Comparison of ENCODE assay signal across 1 cellular context in the genomic region with DNA sequence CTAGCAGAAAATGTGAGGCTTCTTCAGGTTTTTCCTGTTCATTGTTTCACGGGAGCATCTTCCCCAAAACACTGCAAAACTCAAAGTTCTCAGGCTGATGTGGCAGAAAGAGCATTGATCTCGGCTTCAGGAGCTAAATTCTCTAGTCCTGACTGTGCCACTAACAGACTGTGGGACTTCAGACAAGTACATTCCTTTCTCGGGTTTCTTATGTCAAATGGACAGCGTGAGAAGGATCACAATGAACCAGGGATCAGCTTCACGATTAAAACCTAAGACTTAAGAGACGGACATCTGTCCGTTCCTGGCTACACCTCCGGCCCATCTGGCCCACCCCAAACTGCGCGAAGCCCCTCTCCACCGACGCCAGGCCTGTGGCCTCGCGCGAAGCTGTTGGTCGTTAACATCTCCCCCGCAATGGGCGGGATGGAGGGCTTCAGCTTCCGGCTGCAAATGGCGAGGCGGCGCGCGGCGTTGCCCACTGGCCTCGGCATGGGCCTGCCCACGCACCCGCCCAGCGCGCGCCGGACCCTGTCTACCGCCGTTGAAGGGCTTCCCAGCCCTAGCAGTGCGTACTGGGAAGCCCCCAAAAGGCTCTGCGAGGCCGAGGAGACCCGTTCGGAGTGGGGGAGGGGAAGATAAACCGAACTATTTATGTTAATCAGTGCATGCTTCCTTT.
A peak's percentile ranks its signal among the peaks of the same experiment; 100 is the strongest.
TF ChIP-seq lines count a peak whose summit lies in the region.

No MANE protein-coding gene starts in this region.

TF ChIP-seq in K562, 482 proteins besides CTCF, POLR2A, EP300 and RAD21 (continued from another document and continues in another):
- TF ChIP-seq MLX (CRISPR knock-in tag; conservative IDR thresholded peaks at IDR 0.05) (0 out of 4 replicates have a peak, but pooled peaks of 1 of the 2 experiments have one; percentile 28), ZNF384 (IDR thresholded peaks at IDR 0.05; ENCODE audit: low read depth, low read length) (0 out of 2 replicates have a peak, but pooled peaks have one; percentile 46), ZC3H11A (IDR thresholded peaks at IDR 0.05; ENCODE audit: low read depth, low read length) (0 out of 2 replicates have a peak, but pooled peaks have one; percentile 45), SNAPC5 (CRISPR knock-in tag; IDR thresholded peaks at IDR 0.05) (no peak), ARID1B (IDR thresholded peaks at IDR 0.05) (0 out of 2 replicates have a peak, but pooled peaks have one; percentile 30), GATAD2A (IDR thresholded peaks at IDR 0.05) (peak; percentile 94), ZNF174 (CRISPR knock-in tag; IDR thresholded peaks at IDR 0.05) (0 out of 2 replicates have a peak, but pooled peaks have one; percentile 7), SMARCC2 (IDR thresholded peaks at IDR 0.05; ENCODE audit: low read depth) (peak; percentile 35; the same call in 1 of the 2 replicates), SAFB (IDR thresholded peaks at IDR 0.05; ENCODE audit: borderline replicate concordance, low read depth, low read length) (0 out of 2 replicates have a peak, but pooled peaks have one; percentile 26), ETV1 (tag; conservative IDR thresholded peaks at IDR 0.05; ENCODE audit: low read depth) (peak; percentile 52), GTF2A2 (tag; IDR thresholded peaks at IDR 0.05) (peak; percentile 88; the same call in 1 of the 2 replicates), TBL1XR1 (IDR thresholded peaks at IDR 0.05; ENCODE audit: low read length in 2 of 2) (0 out of 4 replicates have a peak, but pooled peaks of 1 of the 2 experiments have one; percentile 3), CHD2 (IDR thresholded peaks at IDR 0.05; ENCODE audit: low read depth, low read length) (peak; percentile 79), ETV5 (CRISPR knock-in tag; IDR thresholded peaks at IDR 0.05; ENCODE audit: low read depth) (peak; percentile 75), E2F6 (IDR thresholded peaks at IDR 0.05; ENCODE audit: borderline replicate concordance in 1 of 2, extremely low read depth in 1 of 2, insufficient read depth in 1 of 2, insufficient read length in 1 of 2, low read depth in 1 of 2, low read length in 1 of 2, poor library complexity in 1 of 2, severe bottlenecking in 1 of 2) (peak; percentile 98 to 99), ZNF830 (CRISPR knock-in tag; IDR thresholded peaks at IDR 0.05) (peak; percentile 89; the same call in 1 of the 2 replicates), AFF1 (IDR thresholded peaks at IDR 0.05; ENCODE audit: low read depth in 1 of 2, partially characterized antibody in 2 of 2) (peak; percentile 42 to 63), SRSF9 (IDR thresholded peaks at IDR 0.05; ENCODE audit: borderline replicate concordance, low read depth, low read length) (no peak), ZNF121 (CRISPR knock-in tag; conservative IDR thresholded peaks at IDR 0.05) (no peak), PML (IDR thresholded peaks at IDR 0.05; ENCODE audit: low read length) (peak; percentile 75), EHMT2 (IDR thresholded peaks at IDR 0.05) (peak; percentile 78), THAP7 (CRISPR knock-in tag; IDR thresholded peaks at IDR 0.05) (peak; percentile 96; the same call in 1 of the 2 replicates), ZFX (CRISPR knock-in tag; IDR thresholded peaks at IDR 0.05) (peak; percentile 90), RBBP5 (IDR thresholded peaks at IDR 0.05; ENCODE audit: borderline replicate concordance, insufficient read depth, low read length, poor library complexity, severe bottlenecking) (peak; percentile 57), CREB5 (CRISPR knock-in tag; IDR thresholded peaks at IDR 0.05) (0 out of 2 replicates have a peak, but pooled peaks have one; percentile 41), CTBP1 (IDR thresholded peaks at IDR 0.05; ENCODE audit: borderline replicate concordance) (peak; percentile 9; the same call in 1 of the 2 replicates), ZBTB8A (IDR thresholded peaks at IDR 0.05; ENCODE audit: partially characterized antibody) (no peak), ZNF12 (CRISPR knock-in tag; IDR thresholded peaks at IDR 0.05) (peak; percentile 63; the same call in 1 of the 2 replicates), MLLT1 (IDR thresholded peaks at IDR 0.05) (peak in 1 of 2 experiments; percentile 76; a peak in 1 of 4 replicates), TAF9B (IDR thresholded peaks at IDR 0.05; ENCODE audit: partially characterized antibody) (peak; percentile 85), MAZ (CRISPR knock-in tag; conservative IDR thresholded peaks at IDR 0.05 in 1 of 2, IDR thresholded peaks at IDR 0.05 in 1 of 2) (peak in 1 of 2 experiments; percentile 68; a peak in 2 of 4 replicates)
- TF ChIP-seq, protein P1, sequence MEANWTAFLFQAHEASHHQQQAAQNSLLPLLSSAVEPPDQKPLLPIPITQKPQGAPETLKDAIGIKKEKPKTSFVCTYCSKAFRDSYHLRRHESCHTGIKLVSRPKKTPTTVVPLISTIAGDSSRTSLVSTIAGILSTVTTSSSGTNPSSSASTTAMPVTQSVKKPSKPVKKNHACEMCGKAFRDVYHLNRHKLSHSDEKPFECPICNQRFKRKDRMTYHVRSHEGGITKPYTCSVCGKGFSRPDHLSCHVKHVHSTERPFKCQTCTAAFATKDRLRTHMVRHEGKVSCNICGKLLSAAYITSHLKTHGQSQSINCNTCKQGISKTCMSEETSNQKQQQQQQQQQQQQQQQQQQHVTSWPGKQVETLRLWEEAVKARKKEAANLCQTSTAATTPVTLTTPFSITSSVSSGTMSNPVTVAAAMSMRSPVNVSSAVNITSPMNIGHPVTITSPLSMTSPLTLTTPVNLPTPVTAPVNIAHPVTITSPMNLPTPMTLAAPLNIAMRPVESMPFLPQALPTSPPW (CRISPR knock-in tag; IDR thresholded peaks at IDR 0.05): no peak
- TF ChIP-seq, protein P2, sequence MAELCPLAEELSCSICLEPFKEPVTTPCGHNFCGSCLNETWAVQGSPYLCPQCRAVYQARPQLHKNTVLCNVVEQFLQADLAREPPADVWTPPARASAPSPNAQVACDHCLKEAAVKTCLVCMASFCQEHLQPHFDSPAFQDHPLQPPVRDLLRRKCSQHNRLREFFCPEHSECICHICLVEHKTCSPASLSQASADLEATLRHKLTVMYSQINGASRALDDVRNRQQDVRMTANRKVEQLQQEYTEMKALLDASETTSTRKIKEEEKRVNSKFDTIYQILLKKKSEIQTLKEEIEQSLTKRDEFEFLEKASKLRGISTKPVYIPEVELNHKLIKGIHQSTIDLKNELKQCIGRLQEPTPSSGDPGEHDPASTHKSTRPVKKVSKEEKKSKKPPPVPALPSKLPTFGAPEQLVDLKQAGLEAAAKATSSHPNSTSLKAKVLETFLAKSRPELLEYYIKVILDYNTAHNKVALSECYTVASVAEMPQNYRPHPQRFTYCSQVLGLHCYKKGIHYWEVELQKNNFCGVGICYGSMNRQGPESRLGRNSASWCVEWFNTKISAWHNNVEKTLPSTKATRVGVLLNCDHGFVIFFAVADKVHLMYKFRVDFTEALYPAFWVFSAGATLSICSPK (IDR thresholded peaks at IDR 0.05; ENCODE audit: borderline replicate concordance): no peak
- TF ChIP-seq, protein P3, sequence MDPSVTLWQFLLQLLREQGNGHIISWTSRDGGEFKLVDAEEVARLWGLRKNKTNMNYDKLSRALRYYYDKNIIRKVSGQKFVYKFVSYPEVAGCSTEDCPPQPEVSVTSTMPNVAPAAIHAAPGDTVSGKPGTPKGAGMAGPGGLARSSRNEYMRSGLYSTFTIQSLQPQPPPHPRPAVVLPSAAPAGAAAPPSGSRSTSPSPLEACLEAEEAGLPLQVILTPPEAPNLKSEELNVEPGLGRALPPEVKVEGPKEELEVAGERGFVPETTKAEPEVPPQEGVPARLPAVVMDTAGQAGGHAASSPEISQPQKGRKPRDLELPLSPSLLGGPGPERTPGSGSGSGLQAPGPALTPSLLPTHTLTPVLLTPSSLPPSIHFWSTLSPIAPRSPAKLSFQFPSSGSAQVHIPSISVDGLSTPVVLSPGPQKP (CRISPR knock-in tag; IDR thresholded peaks at IDR 0.05): no peak
- TF ChIP-seq, protein P4, sequence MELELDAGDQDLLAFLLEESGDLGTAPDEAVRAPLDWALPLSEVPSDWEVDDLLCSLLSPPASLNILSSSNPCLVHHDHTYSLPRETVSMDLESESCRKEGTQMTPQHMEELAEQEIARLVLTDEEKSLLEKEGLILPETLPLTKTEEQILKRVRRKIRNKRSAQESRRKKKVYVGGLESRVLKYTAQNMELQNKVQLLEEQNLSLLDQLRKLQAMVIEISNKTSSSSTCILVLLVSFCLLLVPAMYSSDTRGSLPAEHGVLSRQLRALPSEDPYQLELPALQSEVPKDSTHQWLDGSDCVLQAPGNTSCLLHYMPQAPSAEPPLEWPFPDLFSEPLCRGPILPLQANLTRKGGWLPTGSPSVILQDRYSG (tag; conservative IDR thresholded peaks at IDR 0.05; ENCODE audit: low read depth): peak; percentile 82; the same call in 1 of the 2 replicates
- TF ChIP-seq, protein P5, sequence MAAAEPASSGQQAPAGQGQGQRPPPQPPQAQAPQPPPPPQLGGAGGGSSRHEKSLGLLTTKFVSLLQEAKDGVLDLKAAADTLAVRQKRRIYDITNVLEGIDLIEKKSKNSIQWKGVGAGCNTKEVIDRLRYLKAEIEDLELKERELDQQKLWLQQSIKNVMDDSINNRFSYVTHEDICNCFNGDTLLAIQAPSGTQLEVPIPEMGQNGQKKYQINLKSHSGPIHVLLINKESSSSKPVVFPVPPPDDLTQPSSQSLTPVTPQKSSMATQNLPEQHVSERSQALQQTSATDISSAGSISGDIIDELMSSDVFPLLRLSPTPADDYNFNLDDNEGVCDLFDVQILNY (CRISPR knock-in tag; IDR thresholded peaks at IDR 0.05): peak; percentile 70; the same call in 1 of the 2 replicates
